In genomic region chr3:24365168-24365567, GRCh38 we compare ENCODE assay signal across 1 cellular context.
TF ChIP-seq lines count a peak whose summit lies in the region.

No MANE protein-coding gene starts in this region.

TF ChIP-seq in HEK293, 187 proteins besides CTCF, POLR2A, EP300 and RAD21 (continued from another document):
- TF ChIP-seq, protein P1, sequence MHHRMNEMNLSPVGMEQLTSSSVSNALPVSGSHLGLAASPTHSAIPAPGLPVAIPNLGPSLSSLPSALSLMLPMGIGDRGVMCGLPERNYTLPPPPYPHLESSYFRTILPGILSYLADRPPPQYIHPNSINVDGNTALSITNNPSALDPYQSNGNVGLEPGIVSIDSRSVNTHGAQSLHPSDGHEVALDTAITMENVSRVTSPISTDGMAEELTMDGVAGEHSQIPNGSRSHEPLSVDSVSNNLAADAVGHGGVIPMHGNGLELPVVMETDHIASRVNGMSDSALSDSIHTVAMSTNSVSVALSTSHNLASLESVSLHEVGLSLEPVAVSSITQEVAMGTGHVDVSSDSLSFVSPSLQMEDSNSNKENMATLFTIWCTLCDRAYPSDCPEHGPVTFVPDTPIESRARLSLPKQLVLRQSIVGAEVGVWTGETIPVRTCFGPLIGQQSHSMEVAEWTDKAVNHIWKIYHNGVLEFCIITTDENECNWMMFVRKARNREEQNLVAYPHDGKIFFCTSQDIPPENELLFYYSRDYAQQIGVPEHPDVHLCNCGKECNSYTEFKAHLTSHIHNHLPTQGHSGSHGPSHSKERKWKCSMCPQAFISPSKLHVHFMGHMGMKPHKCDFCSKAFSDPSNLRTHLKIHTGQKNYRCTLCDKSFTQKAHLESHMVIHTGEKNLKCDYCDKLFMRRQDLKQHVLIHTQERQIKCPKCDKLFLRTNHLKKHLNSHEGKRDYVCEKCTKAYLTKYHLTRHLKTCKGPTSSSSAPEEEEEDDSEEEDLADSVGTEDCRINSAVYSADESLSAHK (tag by site-specific recombination; IDR thresholded peaks at IDR 0.05) = peak; percentile 87
- TF ChIP-seq KLF1 (tag by site-specific recombination; IDR thresholded peaks at IDR 0.05) = peak; percentile 53
